In genomic region chr18:8910186-8910585, GRCh38 we compare ENCODE assay signal across 20 cellular contexts.
A peak's percentile ranks its signal among the peaks of the same experiment; 100 is the strongest.
DNase-seq lines count a peak whose midpoint lies in the region; ATAC-seq, FAIRE-seq and TF ChIP-seq lines count a peak whose summit lies in the region.
"Had no signal": no experiment of that assay in that cellular context is flagged by ENCODE, and none has a peak within 500 bp of the region (broad histone marks: within the 10 kb centered on the region; RNA-seq: fewer than 3 reads in every experiment).

No MANE protein-coding gene starts in this region.

- in situ Hi-C loops in GM23248 (cut with MboI), result no loop called here

- H3K79me2 ChIP-seq in GM23248 (ENCODE audit: insufficient read depth), result no peaks in the 10 kb centered on the region
- H3K79me2 ChIP-seq in OCI-LY7 (ENCODE audit: insufficient read depth, low read depth, low read length), result no peaks in the 10 kb centered on the region
- no peaks in the 10 kb centered on the region for H3K79me2 ChIP-seq in SK-N-SH (ENCODE audit: insufficient read depth)

- peak overlapping the region; percentile 96 for H3K27ac Mint-ChIP-seq in memory B cell

- no peak overlapping the region for H3K9ac ChIP-seq in GM23248
- H3K9ac ChIP-seq in SK-N-SH, result no peak overlapping the region

- BruUV-seq in OCI-LY7 (replicated peaks; lab: Mats Ljungman, UMichigan), result no TSS peak

- no peak for DNase-seq in A549 (ENCODE audit: low read depth in 1 of 2, low spot score in 1 of 2)
- DNase-seq in GM23248, result no peak
- DNase-seq in OCI-LY7 (ENCODE audit: low spot score), result no peak
- DNase-seq in memory B cell (ENCODE audit: low spot score in 2 of 2), result no peak
- DNase-seq in stimulated activated naive CD4-positive, alpha-beta T cell (lab: John Stamatoyannopoulos, UW), result no peak
- no peak for DNase-seq in heart left ventricle
- DNase-seq in SK-N-SH, result no peak
- DNase-seq: 8988T, COR-L47, DMS153, KBM-7, NCI-H1048, NCI-H1436 treated with DMSO at 0.1 percent for 48 hours, NCI-H2029 treated with DMSO at 0.1 percent for 48 hours, NCI-H2171 treated with DMSO at 0.1 percent for 48 hours, NCI-H446 treated with DMSO at 0.1 percent for 48 hours, NCI-H748 treated with DMSO at 0.1 percent for 48 hours, Peyer's patch, Right ventricle myocardium superior had no signal

- CTCF ChIA-PET in A549 (lab: Yijun Ruan, JAX) (no interaction called here), OCI-LY7 (lab: Charles Lee; ENCODE audit: unreplicated experiment) (no interaction called here), SK-N-SH (lab: Yijun Ruan, JAX) (interaction anchor here (0.7 kb wide), 1 partner anchor 9 kb away, joined by 3 read pairs; no protein-coding TSS in a partner anchor)

- no peaks in the 10 kb centered on the region for H3K36me3 ChIP-seq in GM23248 (ENCODE audit: low read depth)
- peaks cover 37% of the 10 kb centered on the region for H3K36me3 ChIP-seq in OCI-LY7 (ENCODE audit: insufficient read depth, low read length)
- H3K36me3 ChIP-seq in heart left ventricle, result no peaks in the 10 kb centered on the region
- H3K36me3 ChIP-seq in SK-N-SH (replicated peaks in 1 of 2; ENCODE audit: control insufficient read depth in 1 of 2, insufficient read depth in 2 of 2, low read length in 1 of 2), result no peaks in the 10 kb centered on the region
- H3K36me3 ChIP-seq: Peyer's patch had no signal

- no peaks in the 10 kb centered on the region for H3F3A ChIP-seq in GM23248 (ENCODE audit: insufficient read depth)
- no peaks in the 10 kb centered on the region for H3F3A ChIP-seq in SK-N-SH (replicated peaks; ENCODE audit: insufficient read depth)

- no peak for TF ChIP-seq RAD21 in A549 (conservative IDR thresholded peaks at IDR 0.05 in 1 of 2, IDR thresholded peaks at IDR 0.05 in 1 of 2)
- no peak for TF ChIP-seq RAD21 in SK-N-SH (IDR thresholded peaks at IDR 0.05; ENCODE audit: low read length)

- no peak overlapping the region for H3K4me2 ChIP-seq in A549
- peak overlapping the region; percentile 17 for H3K4me2 ChIP-seq in GM23248 (ENCODE audit: unreplicated experiment)
- peak overlapping the region; percentile 76 for H3K4me2 ChIP-seq in OCI-LY7 (ENCODE audit: low read length)
- no peak overlapping the region for H3K4me2 ChIP-seq in SK-N-SH

- 0 out of 3 replicates have a peak, but pooled peaks cover 5% of the 10 kb centered on the region for H3K4me1 ChIP-seq in A549
- H3K4me1 ChIP-seq in GM23248 (ENCODE audit: insufficient read depth), result no peaks in the 10 kb centered on the region
- peaks cover 48% of the 10 kb centered on the region for H3K4me1 ChIP-seq in OCI-LY7 (ENCODE audit: insufficient read depth, low read length, poor library complexity, severe bottlenecking)
- no peaks in the 10 kb centered on the region for H3K4me1 ChIP-seq in heart left ventricle
- no peaks in the 10 kb centered on the region for H3K4me1 ChIP-seq in SK-N-SH (ENCODE audit: control insufficient read depth in 1 of 2, insufficient read depth in 2 of 2, low read depth in 1 of 2, low read length in 1 of 2)
- H3K4me1 ChIP-seq: Peyer's patch had no signal

- no peaks in the 10 kb centered on the region for H3K27me3 Mint-ChIP-seq in memory B cell

- H3K4me3 Mint-ChIP-seq in memory B cell, result no peak overlapping the region

- H3K9me2 ChIP-seq in GM23248 (ENCODE audit: insufficient read depth) (no peaks in the 10 kb centered on the region), OCI-LY7 (ENCODE audit: insufficient read depth, low read length) (no peaks in the 10 kb centered on the region), SK-N-SH (no peaks in the 10 kb centered on the region)

- H4K20me1 ChIP-seq in GM23248 (ENCODE audit: insufficient read depth), result no peaks in the 10 kb centered on the region
- no peaks in the 10 kb centered on the region for H4K20me1 ChIP-seq in OCI-LY7 (ENCODE audit: insufficient read depth, low read length)
- no peaks in the 10 kb centered on the region for H4K20me1 ChIP-seq in SK-N-SH (ENCODE audit: insufficient read depth)

- intact Hi-C loops in OCI-LY7 (cut with micrococcal nuclease; ENCODE audit: unreplicated experiment) (loop anchor here (5.0 kb wide), 2 partner anchors 157 to 248 kb away; no protein-coding TSS in a partner anchor), heart left ventricle (cut with DNase I) (no loop called here)

- H3K4me3 ChIP-seq in A549 (no peak overlapping the region), GM23248 (0 out of 2 replicates have a peak overlapping the region, but pooled peaks have one; percentile 3), OCI-LY7 (ENCODE audit: low read depth, low read length, poor library complexity, severe bottlenecking) (peak overlapping the region; percentile 49), heart left ventricle (no peak overlapping the region), SK-N-SH (ENCODE audit: low read depth in 2 of 2, low read length in 1 of 2) (no peak overlapping the region)
- H3K4me3 ChIP-seq: Peyer's patch had no signal

- peaks cover 11% of the 10 kb centered on the region for H3K9me3 Mint-ChIP-seq in memory B cell

- no peaks in the 10 kb centered on the region for H3K9me3 ChIP-seq in A549
- H3K9me3 ChIP-seq in GM23248 (ENCODE audit: low read depth), result no peaks in the 10 kb centered on the region
- H3K9me3 ChIP-seq in OCI-LY7 (ENCODE audit: low read length), result peaks cover 53% of the 10 kb centered on the region
- H3K9me3 ChIP-seq in heart left ventricle, result peaks cover 0 to 4% (median 0%) of the 10 kb centered on the region in 12 donors
- H3K9me3 ChIP-seq in SK-N-SH, result no peaks in the 10 kb centered on the region
- H3K9me3 ChIP-seq: Peyer's patch had no signal

- ATAC-seq in A549 (no peak), memory B cell (ENCODE audit: low read depth) (no peak), heart left ventricle (no peak), HG02852 (IDR thresholded peaks at IDR 0.05; ENCODE audit: unreplicated experiment) (no peak)

- H3K4me1 Mint-ChIP-seq in memory B cell, result peaks cover 23% of the 10 kb centered on the region

- H3K27me3 ChIP-seq in GM23248 (replicated peaks; ENCODE audit: insufficient read depth) (no peaks in the 10 kb centered on the region), heart left ventricle (no peaks in the 10 kb centered on the region), SK-N-SH (ENCODE audit: insufficient read depth) (no peaks in the 10 kb centered on the region)
- H3K27me3 ChIP-seq: Peyer's patch had no signal

- H3K27ac ChIP-seq in A549 (no peak overlapping the region), GM23248 (no peak overlapping the region), OCI-LY7 (ENCODE audit: low read depth, low read length, poor library complexity, severe bottlenecking) (peak overlapping the region; percentile 98), heart left ventricle (no peak overlapping the region), SK-N-SH (ENCODE audit: low read depth in 2 of 2, low read length in 1 of 2) (no peak overlapping the region)

- 88% methylated on average over 2 of the region's 2 CpGs for WGBS in A549 (ENCODE audit: missing lambda C conversion rate)
- 88 to 97% methylated on average over 2 of the region's 2 CpGs for WGBS in GM23248 (ENCODE audit: low coverage in 1 of 2, low lambda C conversion rate in 2 of 2, missing lambda C conversion rate in 2 of 2), 2 experiments
- 83 to 98% (median 88%) methylated on average over 2 of the region's 2 CpGs for WGBS in heart left ventricle, 4 donors
- WGBS in SK-N-SH (ENCODE audit: low lambda C conversion rate), result 71% methylated on average over 2 of the region's 2 CpGs

- TF ChIP-seq CTCF in A549 (IDR thresholded peaks at IDR 0.05) (no peak), OCI-LY7 (conservative IDR thresholded peaks at IDR 0.05; ENCODE audit: low read length) (no peak), heart left ventricle (IDR thresholded peaks at IDR 0.05) (no peak), SK-N-SH (IDR thresholded peaks at IDR 0.05) (no peak)

- no peak for FAIRE-seq in A549 (lab: Jason Lieb, UNC)

- peak overlapping the region; percentile 58; the same call in 1 of the 2 replicates for H2AFZ ChIP-seq in GM23248
- H2AFZ ChIP-seq in OCI-LY7 (ENCODE audit: low read length), result peak overlapping the region; percentile 81
- H2AFZ ChIP-seq in SK-N-SH (ENCODE audit: low read depth), result no peak overlapping the region

- TF ChIP-seq POLR2A in A549 (IDR thresholded peaks at IDR 0.05; ENCODE audit: low read length) (no peak), heart left ventricle (IDR thresholded peaks at IDR 0.05) (no peak)

- peaks cover 8% of the 10 kb centered on the region for H3K36me3 Mint-ChIP-seq in memory B cell

- POLR2A ChIA-PET in A549 (lab: Yijun Ruan, JAX), result no interaction called here
- POLR2A ChIA-PET in OCI-LY7 (lab: Charles Lee), result interaction anchor here (0.6 to 1.9 kb wide), 11 partner anchors 8 to 203 kb away, joined by 3 to 7 read pairs (median 4); no protein-coding TSS in a partner anchor
- POLR2A ChIA-PET in SK-N-SH (lab: Yijun Ruan, JAX), result no interaction called here

- TF ChIP-seq EP300 in A549 (IDR thresholded peaks at IDR 0.05) (no peak), SK-N-SH (IDR thresholded peaks at IDR 0.05; ENCODE audit: borderline replicate concordance in 1 of 2, low read depth in 1 of 2, low read length in 1 of 2) (no peak)

TF ChIP-seq in A549, 52 proteins besides CTCF, POLR2A, EP300 and RAD21:
- TF ChIP-seq RFX5 (IDR thresholded peaks at IDR 0.05) (no peak), PBX3 (IDR thresholded peaks at IDR 0.05) (no peak), MAFK (IDR thresholded peaks at IDR 0.05; ENCODE audit: partially characterized antibody) (peak; percentile 25), CHD4 (IDR thresholded peaks at IDR 0.05; ENCODE audit: borderline replicate concordance) (no peak)

TF ChIP-seq in SK-N-SH, 30 proteins besides CTCF, POLR2A, EP300 and RAD21 (continues in another document):
- TF ChIP-seq USF1 (IDR thresholded peaks at IDR 0.05; ENCODE audit: borderline replicate concordance, low read depth), result no peak
- no peak for TF ChIP-seq YY1 (IDR thresholded peaks at IDR 0.05; ENCODE audit: low read depth)
- TF ChIP-seq POLR2AphosphoS5 (IDR thresholded peaks at IDR 0.05; ENCODE audit: low read depth, low read length), result no peak
- no peak for TF ChIP-seq CHD2 (IDR thresholded peaks at IDR 0.05; ENCODE audit: low read length, partially characterized antibody)
- no peak for TF ChIP-seq MAX (IDR thresholded peaks at IDR 0.05; ENCODE audit: low read depth)
- TF ChIP-seq MXI1 (IDR thresholded peaks at IDR 0.05; ENCODE audit: low read depth, low read length), result no peak
- no peak for TF ChIP-seq TAF1 (IDR thresholded peaks at IDR 0.05; ENCODE audit: borderline replicate concordance, low read depth, low read length)
- no peak for TF ChIP-seq RFX5 (IDR thresholded peaks at IDR 0.05; ENCODE audit: low read length)
- TF ChIP-seq EZH2phosphoT487 (IDR thresholded peaks at IDR 0.05; ENCODE audit: borderline replicate concordance, low read depth), result no peak

Comparison
In these comparisons a context has a peak if more than half of its experiments do, and no peak if none do; other contexts are left out.
1. H3K4me2 ChIP-seq: peak in GM23248 (single experiment) and OCI-LY7 (single experiment); none in A549 (single experiment) and SK-N-SH (single experiment).
2. H3K4me3 ChIP-seq: peak in GM23248 (single experiment) and OCI-LY7 (single experiment); none in A549 (single experiment), heart left ventricle (0 of 12) and SK-N-SH (0 of 2).